8 cellular contexts compared by ENCODE assay signal in genomic region chr2:152025678-152026287, GRCh38.
DNase-seq lines count a peak whose midpoint lies in the region; ATAC-seq and TF ChIP-seq lines count a peak whose summit lies in the region.

No MANE protein-coding gene starts in this region.

- H3F3A ChIP-seq in SK-N-SH (replicated peaks; ENCODE audit: insufficient read depth): no peaks in the 10 kb centered on the region

- WGBS in SK-N-SH (ENCODE audit: low lambda C conversion rate): 22% methylated on average over 14 of the region's 15 CpGs
- 15 to 17% methylated on average over 15 of the region's 15 CpGs for WGBS in upper lobe of left lung, 2 donors

- no peaks in the 10 kb centered on the region for H3K79me2 ChIP-seq in SK-N-SH (ENCODE audit: insufficient read depth)

- H3K9ac ChIP-seq in SK-N-SH: no peak overlapping the region

- peak overlapping the region; percentile 53; the same call in 1 of the 2 replicates for H2AFZ ChIP-seq in SK-N-SH (ENCODE audit: low read depth)

- H3K9me2 ChIP-seq in SK-N-SH: no peaks in the 10 kb centered on the region

- ATAC-seq in HG02571 (IDR thresholded peaks at IDR 0.05; ENCODE audit: unreplicated experiment): peak; percentile 81
- ATAC-seq in upper lobe of left lung (ENCODE audit: low FRiP score in 2 of 2): peak; percentile 95 to 97

- TF ChIP-seq CTCF in GM10248 (IDR thresholded peaks at IDR 0.05; ENCODE audit: control extremely low read depth, extremely low read depth, low read depth, missing control alignments): peak; percentile 99
- TF ChIP-seq CTCF in SK-N-SH (IDR thresholded peaks at IDR 0.05): peak; percentile 100
- TF ChIP-seq CTCF in upper lobe of left lung (IDR thresholded peaks at IDR 0.05): peak; percentile 85 to 92 (median 90)

- H4K20me1 ChIP-seq in SK-N-SH (ENCODE audit: insufficient read depth): no peaks in the 10 kb centered on the region

- DNase-seq in GM10248 (ENCODE audit: extremely low spot score): peak; percentile 65
- peak; percentile 75 for DNase-seq in MV-4-11 (lab: John Stamatoyannopoulos, UW)
- peak; percentile 72 for DNase-seq in SK-N-SH
- peak; percentile 80 for DNase-seq in activated naive CD4-positive, alpha-beta T cell treated with anti-CD3 and anti-CD28 coated beads, Interleukin-2, amount 50 U/mL, for 16 hours
- peak; percentile 72 to 94 (median 87) for DNase-seq in head of caudate nucleus
- DNase-seq in posterior cingulate gyrus: peak; percentile 60 to 97 (median 86)
- peak; percentile 89 to 94 for DNase-seq in upper lobe of left lung

- H3K27me3 ChIP-seq in SK-N-SH (ENCODE audit: insufficient read depth) (no peaks in the 10 kb centered on the region), upper lobe of left lung (no peaks in the 10 kb centered on the region)

- TF ChIP-seq POLR2A in upper lobe of left lung (IDR thresholded peaks at IDR 0.05): no peak

- no peaks in the 10 kb centered on the region for H3K4me1 ChIP-seq in SK-N-SH (ENCODE audit: control insufficient read depth in 1 of 2, insufficient read depth in 2 of 2, low read depth in 1 of 2, low read length in 1 of 2)
- H3K4me1 ChIP-seq in upper lobe of left lung: peaks cover 0 to 5% (median 0%) of the 10 kb centered on the region in 4 donors

- H3K9me3 ChIP-seq in SK-N-SH (no peaks in the 10 kb centered on the region), upper lobe of left lung (no peaks in the 10 kb centered on the region)

- peak overlapping the region; percentile 41 for H3K4me2 ChIP-seq in SK-N-SH

- TF ChIP-seq RAD21 in SK-N-SH (IDR thresholded peaks at IDR 0.05; ENCODE audit: low read length): peak; percentile 59

- POLR2A ChIA-PET in GM10248 (lab: Yijun Ruan, JAX): no interaction called here
- POLR2A ChIA-PET in SK-N-SH (lab: Yijun Ruan, JAX): interaction anchor here (0.6 kb wide), 1 partner anchor 20 kb away, joined by 3 read pairs; no protein-coding TSS in a partner anchor

- CTCF ChIA-PET in GM10248 (lab: Yijun Ruan, JAX) (interaction anchor here (0.6 to 5.0 kb wide), 108 partner anchors 9 to 743 kb away, joined by 3 to 105 read pairs (median 4); partner anchors contain the start of gene ARL5A), SK-N-SH (lab: Yijun Ruan, JAX) (interaction anchor here (0.5 to 3.9 kb wide), 109 partner anchors 8 to 702 kb away, joined by 3 to 93 read pairs (median 4); partner anchors contain the start of genes ARL5A, CACNB4, NEB and STAM2)

- H3K4me3 ChIP-seq in SK-N-SH (ENCODE audit: low read depth in 2 of 2, low read length in 1 of 2) (peak overlapping the region; percentile 35 to 59), upper lobe of left lung (peak overlapping the region in 2 of 4 donors; percentile 34 to 40)

- intact Hi-C loops in head of caudate nucleus (cut with DNase I): no loop called here
- intact Hi-C loops in posterior cingulate gyrus (cut with DNase I): no loop called here

- H3K36me3 ChIP-seq in SK-N-SH (replicated peaks in 1 of 2; ENCODE audit: control insufficient read depth in 1 of 2, insufficient read depth in 2 of 2, low read length in 1 of 2): no peaks in the 10 kb centered on the region
- H3K36me3 ChIP-seq in upper lobe of left lung: no peaks in the 10 kb centered on the region

- no peak overlapping the region for H3K27ac ChIP-seq in SK-N-SH (ENCODE audit: low read depth in 2 of 2, low read length in 1 of 2)
- H3K27ac ChIP-seq in upper lobe of left lung: no peak overlapping the region

- TF ChIP-seq EP300 in SK-N-SH (IDR thresholded peaks at IDR 0.05; ENCODE audit: borderline replicate concordance in 1 of 2, low read depth in 1 of 2, low read length in 1 of 2): no peak
- TF ChIP-seq EP300 in upper lobe of left lung (IDR thresholded peaks at IDR 0.05): no peak

TF ChIP-seq in SK-N-SH, 30 proteins besides CTCF, POLR2A, EP300 and RAD21:
- TF ChIP-seq ZBTB33 (IDR thresholded peaks at IDR 0.05; ENCODE audit: borderline replicate concordance, low read depth): no peak
- peak; percentile 40 for TF ChIP-seq SMC3 (IDR thresholded peaks at IDR 0.05; ENCODE audit: low read depth, low read length)
